Comparison of ENCODE assay signal across 7 cellular contexts in genomic region chr2:176157499-176158305, GRCh38. TPM values are rescaled to one million over a fixed set of nuclear protein-coding genes. Genes with fewer than 3 reads are reported as not detected.
A peak's percentile ranks its signal among the peaks of the same experiment; 100 is the strongest.
DNase-seq lines count a peak whose midpoint lies in the region; TF ChIP-seq lines count a peak whose summit lies in the region.

No MANE protein-coding gene starts in this region.

- no peak overlapping the region for H3K23ac ChIP-seq in trophoblast cell (ENCODE audit: low read length)

- H2BK12ac ChIP-seq in trophoblast cell (ENCODE audit: low read length), result no peak overlapping the region

- no peak overlapping the region for H2AK5ac ChIP-seq in trophoblast cell (ENCODE audit: low read length)

- H3K4me1 ChIP-seq in mammary epithelial cell (ENCODE audit: insufficient read depth, low read length), result no peaks in the 10 kb centered on the region
- H3K4me1 ChIP-seq in trophoblast cell (ENCODE audit: control insufficient read depth in 1 of 2, insufficient read depth in 2 of 2, low read length in 2 of 2), result peaks cover 0 to 8% of the 10 kb centered on the region in 2 experiments
- H3K4me1 ChIP-seq in Karpas-422 (ENCODE audit: low read length), result no peaks in the 10 kb centered on the region

- H3K14ac ChIP-seq in trophoblast cell (ENCODE audit: low read length), result no peak overlapping the region

- H4K12ac ChIP-seq in trophoblast cell (ENCODE audit: low read depth, low read length), result no peak overlapping the region

- no peak overlapping the region for H2BK5ac ChIP-seq in trophoblast cell (ENCODE audit: low read depth, low read length, poor library complexity)

- dilution Hi-C loops in mammary epithelial cell (cut with HindIII; ENCODE audit: low sequenced_read_pairs), result no loop called here

- 9% methylated on average over 31 of the region's 50 CpGs for WGBS in mammary epithelial cell (ENCODE audit: low coverage, missing lambda C conversion rate)
- WGBS in trophoblast cell (ENCODE audit: extremely low coverage, insufficient coverage, insufficient read length), result no CpG with 5 or more reads among the region's 50 CpGs

- H3K79me2 ChIP-seq in mammary epithelial cell (ENCODE audit: insufficient read depth, low read length) (no peaks in the 10 kb centered on the region), trophoblast cell (ENCODE audit: control insufficient read depth, insufficient read depth, low read length, poor library complexity) (no peaks in the 10 kb centered on the region), Karpas-422 (ENCODE audit: low read length) (no peaks in the 10 kb centered on the region)

- no peaks in the 10 kb centered on the region for H3K79me1 ChIP-seq in trophoblast cell (ENCODE audit: low read length)

- intact Hi-C loops in mammary epithelial cell (cut with micrococcal nuclease), result no loop called here

- H2BK120ac ChIP-seq in trophoblast cell (ENCODE audit: insufficient read depth, low read length, poor library complexity), result no peak overlapping the region

- TF ChIP-seq CTCF in mammary epithelial cell (conservative IDR thresholded peaks at IDR 0.05 in 1 of 2, IDR thresholded peaks at IDR 0.05 in 1 of 2; ENCODE audit: extremely low read depth in 1 of 2, insufficient read depth in 1 of 2, low read depth in 1 of 2, low read length in 2 of 2), result no peak
- no peak for TF ChIP-seq CTCF in foreskin fibroblast (IDR thresholded peaks at IDR 0.05; ENCODE audit: low read depth, low read length)

- BruUV-seq in mammary epithelial cell (replicated peaks; lab: Mats Ljungman, UMichigan), result no TSS peak

- no peak overlapping the region for H4K91ac ChIP-seq in trophoblast cell (ENCODE audit: low read depth, low read length)

- H3K9me2 ChIP-seq in Karpas-422 (replicated peaks; ENCODE audit: insufficient read depth, low read length), result no peaks in the 10 kb centered on the region

- CTCF ChIA-PET in mammary epithelial cell (lab: Charles Lee; ENCODE audit: low non-redundant PET), result no interaction called here

- H3K4me3 ChIP-seq in mammary epithelial cell (replicated peaks in 1 of 3; ENCODE audit: insufficient read depth in 1 of 3, low read depth in 2 of 3, low read length in 3 of 3) (no peak overlapping the region), trophoblast cell (ENCODE audit: low read depth, low read length) (no peak overlapping the region), foreskin fibroblast (ENCODE audit: low read depth in 1 of 2, low read length in 2 of 2) (peak overlapping the region in 1 of 2 donors; percentile 33), Karpas-422 (ENCODE audit: low read length) (no peak overlapping the region)

- H3K4ac ChIP-seq in trophoblast cell (ENCODE audit: low read depth, low read length), result no peak overlapping the region

- no peaks in the 10 kb centered on the region for H3K9me3 ChIP-seq in mammary epithelial cell (replicated peaks; ENCODE audit: insufficient read depth, low read length)
- peaks cover 22% of the 10 kb centered on the region for H3K9me3 ChIP-seq in trophoblast cell (ENCODE audit: insufficient read depth, low read depth, low read length)
- no peaks in the 10 kb centered on the region for H3K9me3 ChIP-seq in Karpas-422 (ENCODE audit: low read length)

- H4K20me1 ChIP-seq in mammary epithelial cell (ENCODE audit: insufficient read depth, low read length) (no peaks in the 10 kb centered on the region), Karpas-422 (ENCODE audit: insufficient read depth, low read depth, low read length) (no peaks in the 10 kb centered on the region)

- H3K18ac ChIP-seq in trophoblast cell (ENCODE audit: low read length), result no peak overlapping the region

- H4K8ac ChIP-seq in trophoblast cell (ENCODE audit: low read depth, low read length), result no peak overlapping the region

- H3K36me3 ChIP-seq in mammary epithelial cell (ENCODE audit: insufficient read depth, low read length) (no peaks in the 10 kb centered on the region), trophoblast cell (ENCODE audit: control insufficient read depth in 1 of 2, insufficient read depth in 2 of 2, low read length in 2 of 2) (no peaks in the 10 kb centered on the region), Karpas-422 (ENCODE audit: insufficient read depth, low read length) (no peaks in the 10 kb centered on the region)

- H2AFZ ChIP-seq in mammary epithelial cell (ENCODE audit: low read depth, low read length) (peak overlapping the region; percentile 33), trophoblast cell (ENCODE audit: insufficient read depth, low read length, poor library complexity) (no peak overlapping the region), Karpas-422 (ENCODE audit: low read length) (no peak overlapping the region)

- no peak overlapping the region for H3K9ac ChIP-seq in mammary epithelial cell (ENCODE audit: insufficient read depth, low read length)
- no peak overlapping the region for H3K9ac ChIP-seq in trophoblast cell (ENCODE audit: low read length)
- H3K9ac ChIP-seq in Karpas-422 (ENCODE audit: low read length), result no peak overlapping the region

- DNase-seq in Daoy (ENCODE audit: low read depth) (peak; percentile 55), NCI-H1930 (lab: John Stamatoyannopoulos, UW) (peak; percentile 43 to 51), mammary epithelial cell (no peak), trophoblast cell (peak in 1 of 2 donors; percentile 6), OCI-M2 (lab: John Stamatoyannopoulos, UW; ENCODE audit: unreplicated experiment) (no peak), foreskin fibroblast (no peak), Karpas-422 (no peak)

- peak overlapping the region; percentile 56 for H3K4me2 ChIP-seq in mammary epithelial cell (ENCODE audit: insufficient read depth, low read depth, low read length)
- H3K4me2 ChIP-seq in trophoblast cell (ENCODE audit: low read length), result peak overlapping the region; percentile 37
- H3K4me2 ChIP-seq in Karpas-422 (ENCODE audit: low read depth, low read length, poor library complexity, severe bottlenecking), result no peak overlapping the region

- peaks cover 67% of the 10 kb centered on the region for H3K27me3 ChIP-seq in mammary epithelial cell (ENCODE audit: insufficient read depth, low read length)
- peaks cover 92% of the 10 kb centered on the region for H3K27me3 ChIP-seq in trophoblast cell (ENCODE audit: insufficient read depth, low read length)
- H3K27me3 ChIP-seq in Karpas-422 (ENCODE audit: low read length), result no peaks in the 10 kb centered on the region

- H3K27ac ChIP-seq in mammary epithelial cell (ENCODE audit: insufficient read depth, low read depth, low read length), result no peak overlapping the region
- no peak overlapping the region for H3K27ac ChIP-seq in trophoblast cell (ENCODE audit: low read depth, low read length)
- H3K27ac ChIP-seq in Karpas-422 (ENCODE audit: low read length), result no peak overlapping the region

- in situ Hi-C loops in mammary epithelial cell (cut with MboI; ENCODE audit: low sequenced_read_pairs in 2 of 2), result no loop called here

RNA-seq across cellular contexts. Expression of gene HOXD3, which starts 0.6 kb away (rescaled TPM):
- total RNA-seq in Daoy (2014; rRNA removed; shearing (Covaris generic)), result 5.0 and 10.9 TPM in 2 replicates
- total RNA-seq in mammary epithelial cell, result not detected
- not detected for polyA plus RNA-seq in mammary epithelial cell
- not detected for polyA minus RNA-seq in mammary epithelial cell
- polyA plus RNA-seq in trophoblast cell (2013), result not detected in 2 replicates
- total RNA-seq in Karpas-422 (2014; rRNA removed; shearing (Covaris generic); ENCODE audit: low replicate concordance), result not detected in 2 replicates

RNA-seq across cellular contexts. Expression of gene HOXD4, which starts 6.4 kb away (rescaled TPM):
- 1.5 and 2.5 TPM in 2 replicates for total RNA-seq in Daoy (2014; rRNA removed; shearing (Covaris generic))
- total RNA-seq in mammary epithelial cell, result not detected
- polyA plus RNA-seq in mammary epithelial cell, result not detected
- polyA minus RNA-seq in mammary epithelial cell, result not detected
- polyA plus RNA-seq in trophoblast cell (2013), result not detected in 2 replicates
- not detected in 2 replicates for total RNA-seq in Karpas-422 (2014; rRNA removed; shearing (Covaris generic); ENCODE audit: low replicate concordance)

RNA-seq across cellular contexts. Expression of gene HOXD8, which starts 28.2 kb away (rescaled TPM):
- 9.7 and 9.9 TPM in 2 replicates for total RNA-seq in Daoy (2014; rRNA removed; shearing (Covaris generic))
- under 1 TPM in 1 of 2 donors, not detected in 1; 0.16 TPM for total RNA-seq in mammary epithelial cell
- not detected for polyA plus RNA-seq in mammary epithelial cell
- not detected for polyA minus RNA-seq in mammary epithelial cell
- polyA plus RNA-seq in trophoblast cell (2013), result 0.06 and 0.08 TPM in 2 replicates
- total RNA-seq in Karpas-422 (2014; rRNA removed; shearing (Covaris generic); ENCODE audit: low replicate concordance), result not detected in 2 replicates

RNA-seq across cellular contexts. Expression of gene HOXD1, which starts 30.8 kb away (rescaled TPM):
- 1.3 and 3.0 TPM in 2 replicates for total RNA-seq in Daoy (2014; rRNA removed; shearing (Covaris generic))
- total RNA-seq in mammary epithelial cell, result not detected
- polyA plus RNA-seq in mammary epithelial cell, result not detected
- not detected for polyA minus RNA-seq in mammary epithelial cell
- polyA plus RNA-seq in trophoblast cell (2013), result not detected in 2 replicates
- total RNA-seq in Karpas-422 (2014; rRNA removed; shearing (Covaris generic); ENCODE audit: low replicate concordance), result not detected in 2 replicates

RNA-seq across cellular contexts. Expression of gene HOXD9, which starts 35.2 kb away (rescaled TPM):
- total RNA-seq in Daoy (2014; rRNA removed; shearing (Covaris generic)), result 2.5 and 3.1 TPM in 2 replicates
- total RNA-seq in mammary epithelial cell, result not detected
- not detected for polyA plus RNA-seq in mammary epithelial cell
- polyA minus RNA-seq in mammary epithelial cell, result not detected
- polyA plus RNA-seq in trophoblast cell (2013), result 0.23 and 0.49 TPM in 2 replicates
- not detected in 2 replicates for total RNA-seq in Karpas-422 (2014; rRNA removed; shearing (Covaris generic); ENCODE audit: low replicate concordance)

Comparison
In these comparisons a context has a peak if more than half of its experiments do, and no peak if none do; other contexts are left out.
1. DNase-seq: peak in Daoy (single experiment) and NCI-H1930 (2 of 2); none in mammary epithelial cell (single experiment), OCI-M2 (single experiment), foreskin fibroblast (0 of 2) and Karpas-422 (single experiment).